In the genomic region with DNA sequence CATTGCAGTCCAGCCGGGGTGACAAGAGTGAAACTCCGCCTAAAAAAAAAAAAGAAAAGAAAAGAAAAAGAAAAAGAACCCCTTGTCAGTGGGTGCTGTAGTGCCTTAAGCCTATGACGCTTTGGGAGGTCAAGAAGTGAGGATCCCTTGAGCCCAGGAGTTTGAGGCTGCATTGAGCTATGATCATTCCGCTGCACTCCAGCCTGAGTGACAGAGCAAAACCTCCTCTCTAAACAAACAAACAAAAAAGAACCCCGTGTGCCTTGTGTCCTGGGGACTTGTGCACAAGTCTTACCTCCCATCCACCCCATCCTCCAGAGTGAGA, we compare ENCODE assay signal across 8 cellular contexts. TPM values are rescaled to one million over a fixed set of nuclear protein-coding genes. Genes with fewer than 3 reads are reported as not detected.
A peak's percentile ranks its signal among the peaks of the same experiment; 100 is the strongest.
DNase-seq lines count a peak whose midpoint lies in the region; ATAC-seq, FAIRE-seq and TF ChIP-seq lines count a peak whose summit lies in the region.
"Had no signal": no experiment of that assay in that cellular context is flagged by ENCODE, and none has a peak within 500 bp of the region (broad histone marks: within the 10 kb centered on the region; RNA-seq: fewer than 3 reads in every experiment).

No MANE protein-coding gene starts in this region.

- no peaks in the 10 kb centered on the region for H3K27me3 Mint-ChIP-seq in activated T-helper 1 cell treated with anti-CD3 and anti-CD28 coated beads, Interleukin-12 subunit alpha, Interleukin-12 subunit beta, Interleukin-2, Interleukin-4 antibody, amounts not matched to agents 30 ng/mL and 10 ng/mL and 1 ng/mL, durations not matched to agents 14 hours and 24 hours and 36 hours (ENCODE audit: insufficient read depth)

- peaks cover 46% of the 10 kb centered on the region for H3K4me1 Mint-ChIP-seq in activated T-helper 1 cell treated with anti-CD3 and anti-CD28 coated beads, Interleukin-12 subunit alpha, Interleukin-12 subunit beta, Interleukin-2, Interleukin-4 antibody, amounts not matched to agents 30 ng/mL and 10 ng/mL and 1 ng/mL, durations not matched to agents 14 hours and 24 hours and 36 hours (ENCODE audit: low read depth)

- peak overlapping the region; percentile 76 for H3K27ac Mint-ChIP-seq in activated T-helper 1 cell treated with anti-CD3 and anti-CD28 coated beads, Interleukin-12 subunit alpha, Interleukin-12 subunit beta, Interleukin-2, Interleukin-4 antibody, amounts not matched to agents 30 ng/mL and 10 ng/mL and 1 ng/mL, durations not matched to agents 14 hours and 24 hours and 36 hours

- H3K4me3 Mint-ChIP-seq in activated T-helper 1 cell treated with anti-CD3 and anti-CD28 coated beads, Interleukin-12 subunit alpha, Interleukin-12 subunit beta, Interleukin-2, Interleukin-4 antibody, amounts not matched to agents 30 ng/mL and 10 ng/mL and 1 ng/mL, durations not matched to agents 14 hours and 24 hours and 36 hours, result peak overlapping the region; percentile 78

- H3K36me3 ChIP-seq in HUES6 (ENCODE audit: control insufficient read depth, insufficient read depth, low read length) (no peaks in the 10 kb centered on the region), small intestine (ENCODE audit: control insufficient read depth in 2 of 2, insufficient read depth in 2 of 2, low read length in 2 of 2) (no peaks in the 10 kb centered on the region)

- H3K9me3 ChIP-seq in HUES6 (ENCODE audit: control insufficient read depth, insufficient read depth, low read depth, low read length), result no peaks in the 10 kb centered on the region
- no peaks in the 10 kb centered on the region for H3K9me3 ChIP-seq in small intestine (ENCODE audit: control insufficient read depth, low read depth)

- H3K9ac ChIP-seq in HUES6 (ENCODE audit: low read length), result peak overlapping the region; percentile 17

- H3K9me3 Mint-ChIP-seq in activated T-helper 1 cell treated with anti-CD3 and anti-CD28 coated beads, Interleukin-12 subunit alpha, Interleukin-12 subunit beta, Interleukin-2, Interleukin-4 antibody, amounts not matched to agents 30 ng/mL and 10 ng/mL and 1 ng/mL, durations not matched to agents 14 hours and 24 hours and 36 hours, result no peaks in the 10 kb centered on the region

- no peak for TF ChIP-seq CTCF in fibroblast of villous mesenchyme (IDR thresholded peaks at IDR 0.05; ENCODE audit: insufficient read depth, low read depth, low read length)

- ATAC-seq in GM18870 (IDR thresholded peaks at IDR 0.05; ENCODE audit: unreplicated experiment) (no peak), HG03342 (IDR thresholded peaks at IDR 0.05; ENCODE audit: unreplicated experiment) (no peak)

- H3K27me3 ChIP-seq in HUES6 (ENCODE audit: control insufficient read depth, insufficient read depth, low read length) (no peaks in the 10 kb centered on the region), small intestine (ENCODE audit: control insufficient read depth in 2 of 2, insufficient read depth in 2 of 2, low read length in 2 of 2) (no peaks in the 10 kb centered on the region)

- no peak for DNase-seq in activated T-helper 1 cell treated with anti-CD3 and anti-CD28 coated beads, Interleukin-12 subunit alpha, Interleukin-12 subunit beta, Interleukin-2, Interleukin-4 antibody, amounts not matched to agents 30 ng/mL and 10 ng/mL and 1 ng/mL, durations not matched to agents 14 hours and 24 hours and 36 hours (ENCODE audit: low spot score)
- DNase-seq in fibroblast of villous mesenchyme (ENCODE audit: low read depth), result no peak
- no peak for DNase-seq in small intestine
- DNase-seq in 8988T, result no peak

- H3K4me1 ChIP-seq in HUES6 (ENCODE audit: control insufficient read depth, insufficient read depth, low read length) (peaks cover 18% of the 10 kb centered on the region), small intestine (ENCODE audit: control insufficient read depth in 2 of 2, insufficient read depth in 1 of 2, low read depth in 1 of 2, low read length in 1 of 2) (peaks cover 0 to 3% of the 10 kb centered on the region in 2 donors)

- no peaks in the 10 kb centered on the region for H3K36me3 Mint-ChIP-seq in activated T-helper 1 cell treated with anti-CD3 and anti-CD28 coated beads, Interleukin-12 subunit alpha, Interleukin-12 subunit beta, Interleukin-2, Interleukin-4 antibody, amounts not matched to agents 30 ng/mL and 10 ng/mL and 1 ng/mL, durations not matched to agents 14 hours and 24 hours and 36 hours (ENCODE audit: low read depth)

- H3K4me3 ChIP-seq in HUES6 (ENCODE audit: low read depth, low read length) (no peak overlapping the region; the same call in 1 of the 2 replicates), fibroblast of villous mesenchyme (ENCODE audit: low read depth, low read length) (peak overlapping the region; percentile 26), small intestine (ENCODE audit: low read depth in 1 of 2, low read length in 2 of 2) (no peak overlapping the region)

- H3K27ac ChIP-seq in HUES6 (ENCODE audit: low read depth, low read length) (no peak overlapping the region), small intestine (ENCODE audit: low read depth in 1 of 2, low read length in 1 of 2) (peak overlapping the region; percentile 0 to 77)

- 43 to 50% (median 47%) methylated on average over 5 of the region's 5 CpGs for WGBS in small intestine, 3 donors

- no peak for FAIRE-seq in small intestine (lab: Jason Lieb, UNC)
- FAIRE-seq: islet of Langerhans had no signal

- intact Hi-C loops in activated T-helper 1 cell treated with anti-CD3 and anti-CD28 coated beads, Interleukin-12 subunit alpha, Interleukin-12 subunit beta, Interleukin-2, Interleukin-4 antibody, amounts not matched to agents 30 ng/mL and 10 ng/mL and 1 ng/mL, durations not matched to agents 14 hours and 24 hours and 36 hours (cut with micrococcal nuclease), result loop anchor here (10.0 kb wide), 2 partner anchors 184 to 326 kb away; partner anchors contain the start of gene SLC2A8

RNA-seq across cellular contexts. Expression of gene STXBP1, which starts 33.5 kb away (rescaled TPM):
- total RNA-seq in activated T-helper 1 cell treated with anti-CD3 and anti-CD28 coated beads, Interleukin-12 subunit alpha, Interleukin-12 subunit beta, Interleukin-2, Interleukin-4 antibody, amounts not matched to agents 30 ng/mL and 10 ng/mL and 1 ng/mL, durations not matched to agents 14 hours and 24 hours and 36 hours, result 26.1 and 32.9 TPM in 2 replicates
- total RNA-seq in fibroblast of villous mesenchyme, result 12.6 and 19.9 TPM in 2 replicates
- polyA plus RNA-seq in small intestine, result 10 to 100 TPM in 1 of 3 donors, 1 to 10 TPM in 1, under 1 TPM in 1; 0.89 to 14.3 (median 1.9) TPM
